In the genomic region with DNA sequence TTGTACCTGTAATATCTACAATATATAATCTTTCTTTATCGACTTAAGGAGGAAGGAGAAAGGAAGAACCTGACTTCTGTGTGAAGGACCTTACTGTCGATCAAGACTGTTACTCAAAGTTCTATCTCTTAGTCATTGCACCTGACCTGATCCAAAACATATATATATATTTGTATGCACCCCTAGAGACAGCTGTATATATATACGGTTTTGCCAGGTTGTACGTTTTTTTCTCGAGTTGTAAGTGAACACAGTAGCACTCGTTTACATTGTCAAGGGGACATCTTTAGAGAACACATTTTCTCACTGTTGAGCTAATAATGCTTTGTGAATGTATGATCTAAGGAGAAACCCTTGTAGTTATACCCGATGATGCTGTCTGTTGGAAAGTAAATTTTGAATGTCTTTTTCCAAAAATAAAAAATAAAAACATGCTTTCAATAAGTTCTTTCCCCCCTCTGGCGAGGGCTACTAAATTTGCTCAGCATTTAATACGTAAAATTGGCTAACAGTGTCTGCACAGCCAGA, we compare ENCODE assay signal across 8 cellular contexts. TPM values are rescaled to one million over a fixed set of nuclear protein-coding genes. Genes with fewer than 3 reads are reported as not detected.
DNase-seq lines count a peak whose midpoint lies in the region; FAIRE-seq and TF ChIP-seq lines count a peak whose summit lies in the region.

No MANE protein-coding gene starts in this region.

- H3K9me3 ChIP-seq in mesodermal cell (ENCODE audit: control insufficient read depth, low read length) = no peaks in the 10 kb centered on the region

- 82% methylated on average over 5 of the region's 9 CpGs; no CpG with 5 or more reads in 1 of the 2 experiments for WGBS in mesodermal cell (ENCODE audit: insufficient coverage in 2 of 2), 2 experiments

- H3K4me1 ChIP-seq in mesodermal cell (ENCODE audit: control insufficient read depth, insufficient read depth, low read length, poor library complexity, severe bottlenecking) = peaks cover 3% of the 10 kb centered on the region

- DNase-seq in GF-D8 (lab: John Stamatoyannopoulos, UW) (peak; percentile 43), HL-60 (ENCODE audit: low read depth in 1 of 2, low spot score in 1 of 2) (peak in 1 of 2 experiments; percentile 8), astrocyte of the spinal cord (ENCODE audit: low read depth, low spot score) (peak; percentile 1), SKM-1 treated with dmso at 0.1 percent for 144 hours (lab: John Stamatoyannopoulos, UW; ENCODE audit: unreplicated experiment) (no peak), DMS114 treated with DMSO at 0.1 percent for 48 hours (lab: John Stamatoyannopoulos, UW; ENCODE audit: unreplicated experiment) (no peak), D721Med (ENCODE audit: insufficient read length, low spot score) (no peak)
- DNase-seq in effector CD8-positive, alpha-beta T cell (lab: John Stamatoyannopoulos, UW) = no peak

- H3K36me3 ChIP-seq in mesodermal cell (ENCODE audit: control insufficient read depth, insufficient read depth, low read length) = peaks cover 13% of the 10 kb centered on the region

- FAIRE-seq in D721Med (lab: Jason Lieb, UNC) = no peak

- in situ Hi-C loops in astrocyte of the spinal cord (cut with HindIII; ENCODE audit: low sequenced_read_pairs) = no loop called here

- no peaks in the 10 kb centered on the region for H3K27me3 ChIP-seq in HL-60 (ENCODE audit: insufficient read depth, poor library complexity, severe bottlenecking)

- no peak for TF ChIP-seq CTCF in HL-60 (IDR thresholded peaks at IDR 0.05; ENCODE audit: insufficient read depth, low read length)
- no peak for TF ChIP-seq CTCF in astrocyte of the spinal cord (IDR thresholded peaks at IDR 0.05; ENCODE audit: low read depth, low read length)
- TF ChIP-seq CTCF in D721Med (IDR thresholded peaks at IDR 0.05; ENCODE audit: insufficient read depth, missing control alignments) = no peak

- H3K27ac ChIP-seq in HL-60 (replicated peaks) = peak overlapping the region; percentile 81
- no peak overlapping the region for H3K27ac ChIP-seq in mesodermal cell (ENCODE audit: low read depth, low read length, severe bottlenecking)

- H3K4me3 ChIP-seq in HL-60 (replicated peaks; ENCODE audit: insufficient read depth, low read length) = peak overlapping the region; percentile 86
- peak overlapping the region; percentile 69 for H3K4me3 ChIP-seq in astrocyte of the spinal cord (ENCODE audit: low read depth, low read length)
- peak overlapping the region; percentile 68 for H3K4me3 ChIP-seq in mesodermal cell (ENCODE audit: extremely low read depth, insufficient read depth, low read length, poor library complexity, severe bottlenecking)

RNA-seq across cellular contexts. Expression of a gene that starts 0.5 kb away (rescaled TPM):
- 4.0 TPM for polyA plus RNA-seq in mesodermal cell (2013, experiment 1 of 2)
- 5.2 TPM for polyA plus RNA-seq in mesodermal cell (2013, experiment 2 of 2)

RNA-seq across cellular contexts. Expression of a gene that starts 58.7 kb away (rescaled TPM):
- polyA plus RNA-seq in mesodermal cell (2013, experiment 1 of 2) = 78.3 TPM
- 97.4 TPM for polyA plus RNA-seq in mesodermal cell (2013, experiment 2 of 2)

Comparison
In these comparisons a context has a peak if more than half of its experiments do, and no peak if none do; other contexts are left out.
1. DNase-seq: peak in GF-D8 (single experiment) and astrocyte of the spinal cord (single experiment); none in effector CD8-positive, alpha-beta T cell (single experiment), SKM-1 treated with dmso at 0.1 percent for 144 hours (single experiment), DMS114 treated with DMSO at 0.1 percent for 48 hours (single experiment) and D721Med (single experiment).
2. Peak in every context shown above with its lines, with median percentiles within 50 percentile points of each other: H3K4me3 ChIP-seq.